ENCODE assay signal across 29 cellular contexts in genomic region chr9:134303601-134304000, GRCh38.
"Had no signal": no experiment of that assay in that cellular context is flagged by ENCODE, and none has a peak within 500 bp of the region (broad histone marks: within the 10 kb centered on the region; RNA-seq: fewer than 3 reads in every experiment).

No MANE protein-coding gene starts in this region.

- H3K27ac ChIP-seq: esophagus muscularis mucosa, foreskin keratinocyte, heart right ventricle, left lung, parathyroid adenoma, skin epidermis, suprapubic skin, tibial artery had no signal

- H3K4me3 ChIP-seq: esophagus muscularis mucosa, heart right ventricle, left lung, skin epidermis, suprapubic skin, tibial artery had no signal

- ATAC-seq: foreskin keratinocyte; heart right ventricle; left lung; sciatic nerve; stimulated activated naive B cell treated with anti-CD40 and anti-IgM and Interleukin-4, amounts not matched to agents 10 μg/mL and 1 μg/mL and 100 μg/mL, for 72 hours; T-helper 17 cell had no signal

- H3K36me3 ChIP-seq: esophagus muscularis mucosa, heart right ventricle, left lung, suprapubic skin, tibial artery had no signal

- H2AFZ ChIP-seq: parathyroid adenoma had no signal

- H3K9ac ChIP-seq: parathyroid adenoma had no signal

- H3K27me3 ChIP-seq: esophagus muscularis mucosa, heart right ventricle, left lung, suprapubic skin had no signal

- H3K9me3 ChIP-seq: esophagus muscularis mucosa, heart right ventricle, left lung, suprapubic skin, tibial artery had no signal

- H3K4me1 ChIP-seq: esophagus muscularis mucosa, foreskin keratinocyte, left lung, tibial artery had no signal

- DNase-seq: activated CD4-positive, alpha-beta memory T cell treated with anti-CD3 and anti-CD28 coated beads, Interleukin-2, amount 10 ng/mL, durations not matched to agents 7 days and 5 days; activated CD4-positive, alpha-beta T cell treated with anti-CD3 and anti-CD28 coated beads for 1 hour; activated CD4-positive, alpha-beta T cell treated with anti-CD3 and anti-CD28 coated beads, Interleukin-2, amount 10 ng/mL, durations not matched to agents 7 days and 5 days; activated CD8-positive, alpha-beta memory T cell treated with anti-CD3 and anti-CD28 coated beads, Interleukin-2, amount 50 U/mL, for 48 hours; activated gamma-delta T cell; activated naive CD4-positive, alpha-beta T cell treated with anti-CD3 and anti-CD28 coated beads, Interleukin-2, amount 10 ng/mL, durations not matched to agents 7 days and 5 days; activated naive CD8-positive, alpha-beta T cell treated with anti-CD3 and anti-CD28 coated beads, Interleukin-2, amount 10 ng/mL, durations not matched to agents 7 days and 5 days; activated T-cell treated with anti-CD3 and anti-CD28 coated beads, Interleukin-2, amount 50 U/mL, for 24 hours; central memory CD4-positive, alpha-beta T cell; dermis blood vessel endothelial cell; effector CD4-positive, alpha-beta T cell; foreskin keratinocyte; kidney glomerular epithelial cell; naive B cell; nucleus accumbens; stimulated activated CD4-positive, alpha-beta T cell treated with anti-CD3 and anti-CD28 coated beads, Interleukin-1b, Interleukin-23, amount 100 ng/mL, for 48 hours; stimulated activated CD4-positive, alpha-beta T cell treated with anti-CD3 and anti-CD28 coated beads, Interleukin-4, amount 100 ng/mL, for 4 hours; stimulated activated CD8-positive, alpha-beta memory T cell treated with anti-CD3 and anti-CD28 coated beads, Interleukin-4, amount 100 ng/mL, for 48 hours; stimulated activated naive B cell treated with anti-CD40 and anti-IgM and Interleukin-4, amounts not matched to agents 10 μg/mL and 1 μg/mL and 100 μg/mL, for 72 hours; T-helper 17 cell; T1000 had no signal
